In genomic region chr2:188527110-188527509, GRCh38 we compare ENCODE assay signal across 13 cellular contexts.
A peak's percentile ranks its signal among the peaks of the same experiment; 100 is the strongest.
DNase-seq lines count a peak whose midpoint lies in the region; ATAC-seq and TF ChIP-seq lines count a peak whose summit lies in the region.
"Had no signal": no experiment of that assay in that cellular context is flagged by ENCODE, and none has a peak within 500 bp of the region (broad histone marks: within the 10 kb centered on the region; RNA-seq: fewer than 3 reads in every experiment).

No MANE protein-coding gene starts in this region.

- TF ChIP-seq RAD21 in IMR-90 (IDR thresholded peaks at IDR 0.05; ENCODE audit: low read length) = no peak

- DNase-seq in IMR-90 (peak; percentile 19), left kidney (ENCODE audit: low read depth, low spot score) (peak; percentile 33), right lobe of liver (no peak), NCI-H1436 (lab: John Stamatoyannopoulos, UW) (no peak), thyroid gland (no peak)
- DNase-seq: activated naive CD8-positive, alpha-beta T cell treated with anti-CD3 and anti-CD28 coated beads, Interleukin-2, amount 50 U/mL, for 24 hours; NCI-H446 treated with DMSO at 0.1 percent for 48 hours; psoas muscle had no signal

- no TSS peak for BruUV-seq in IMR-90 (replicated peaks; lab: Mats Ljungman, UMichigan)

- H3K27ac ChIP-seq in IMR-90 (ENCODE audit: insufficient read depth, low read length) (peak overlapping the region; percentile 8; the same call in 1 of the 2 replicates), subcutaneous abdominal adipose tissue (ENCODE audit: low read depth, low read length) (peak overlapping the region; percentile 84), right lobe of liver (no peak overlapping the region), thyroid gland (no peak overlapping the region)
- H3K27ac ChIP-seq: HL-60, VCaP had no signal

- no peaks in the 10 kb centered on the region for H4K20me1 ChIP-seq in IMR-90 (ENCODE audit: insufficient read depth, low read length)

- H3K23ac ChIP-seq in IMR-90 (ENCODE audit: low read depth, low read length) = peak overlapping the region; percentile 69; the same call in 1 of the 2 replicates

- TF ChIP-seq POLR2A in IMR-90 (IDR thresholded peaks at IDR 0.05; ENCODE audit: low read depth, low read length) (no peak), right lobe of liver (IDR thresholded peaks at IDR 0.05) (no peak), thyroid gland (IDR thresholded peaks at IDR 0.05) (no peak)

- H4K8ac ChIP-seq in IMR-90 (ENCODE audit: low read depth in 2 of 2, low read length in 2 of 2) = peak overlapping the region in 1 of 2 experiments; percentile 23; a peak in 1 of 4 replicates

- peaks cover 3 to 9% of the 10 kb centered on the region in 2 experiments; a peak in 2 of 4 replicates for H3K79me1 ChIP-seq in IMR-90 (ENCODE audit: low read depth in 1 of 2, low read length in 2 of 2)

- H3K4me3 ChIP-seq in IMR-90 (ENCODE audit: insufficient read depth, low read depth, low read length) (no peak overlapping the region), subcutaneous abdominal adipose tissue (ENCODE audit: low read depth in 1 of 5, low read length in 5 of 5) (peak overlapping the region in 2 of 5 donors; percentile 35 to 37), right lobe of liver (no peak overlapping the region), thyroid gland (replicated peaks in 1 of 3) (no peak overlapping the region)
- H3K4me3 ChIP-seq: psoas muscle had no signal

- peaks cover 14% of the 10 kb centered on the region for H3K36me3 Mint-ChIP-seq in brain

- H2AFZ ChIP-seq in IMR-90 (replicated peaks; ENCODE audit: low read length, poor library complexity) = no peak overlapping the region

- H2BK5ac ChIP-seq in IMR-90 (ENCODE audit: low read depth, low read length, poor library complexity, severe bottlenecking) = peak overlapping the region; percentile 25

- H4K91ac ChIP-seq in IMR-90 (ENCODE audit: insufficient read depth, low read depth, low read length) = 0 out of 2 replicates have a peak overlapping the region, but pooled peaks have one; percentile 3

- H2BK20ac ChIP-seq in IMR-90 (ENCODE audit: low read depth, low read length) = 0 out of 2 replicates have a peak overlapping the region, but pooled peaks have one; percentile 31

- H2BK15ac ChIP-seq in IMR-90 (ENCODE audit: low read depth, low read length) = no peak overlapping the region; the same call in 2 of the 3 replicates

- H3K9ac ChIP-seq in IMR-90 (ENCODE audit: low read depth, low read length) (peak overlapping the region; percentile 38; the same call in 1 of the 2 replicates), subcutaneous abdominal adipose tissue (ENCODE audit: low read length in 5 of 5) (peak overlapping the region in 2 of 5 donors; percentile 63 to 66)

- H3K9me3 Mint-ChIP-seq in brain = peaks cover 0 to 3% (median 0%) of the 10 kb centered on the region in 5 experiments
- H3K9me3 Mint-ChIP-seq: activated naive CD8-positive, alpha-beta T cell treated with anti-CD3 and anti-CD28 coated beads, Interleukin-2, amount 50 U/mL, for 24 hours; stimulated activated naive CD8-positive, alpha-beta T cell treated with anti-CD3 and anti-CD28 coated beads, Interleukin-15, Interleukin-2, amounts not matched to agents 100 ng/mL and 50 ng/mL, for 24 hours had no signal

- H3K4me3 Mint-ChIP-seq in brain = peak overlapping the region; percentile 23 to 75 (median 48)
- H3K4me3 Mint-ChIP-seq: activated naive CD8-positive, alpha-beta T cell treated with anti-CD3 and anti-CD28 coated beads, Interleukin-2, amount 50 U/mL, for 24 hours; stimulated activated naive CD8-positive, alpha-beta T cell treated with anti-CD3 and anti-CD28 coated beads, Interleukin-15, Interleukin-2, amounts not matched to agents 100 ng/mL and 50 ng/mL, for 24 hours had no signal

- H3K56ac ChIP-seq in IMR-90 (ENCODE audit: extremely low read depth, insufficient read depth, low read length) = no peak overlapping the region

- POLR2A ChIA-PET in IMR-90 (lab: Charles Lee; ENCODE audit: unreplicated experiment) = no interaction called here

- H3K4me1 Mint-ChIP-seq in brain = peaks cover 20% of the 10 kb centered on the region
- H3K4me1 Mint-ChIP-seq: activated naive CD8-positive, alpha-beta T cell treated with anti-CD3 and anti-CD28 coated beads, Interleukin-2, amount 50 U/mL, for 24 hours had no signal

- intact Hi-C loops in IMR-90 (cut with micrococcal nuclease) (loop anchor here (5.0 to 10.0 kb wide), 2 partner anchors 130 to 648 kb away; partner anchors contain the start of gene COL5A2), right lobe of liver (cut with DNase I) (no loop called here), thyroid gland (cut with DNase I) (loop anchor here (5.0 to 10.0 kb wide), 2 partner anchors 460 to 888 kb away; no protein-coding TSS in a partner anchor)

- dilution Hi-C loops in IMR-90 (cut with HindIII; ENCODE audit: low sequenced_read_pairs, unreplicated experiment) = no loop called here

- H3K9me3 ChIP-seq in IMR-90 (ENCODE audit: control insufficient read depth, insufficient read depth, low read length) (peaks cover 3% of the 10 kb centered on the region), subcutaneous abdominal adipose tissue (ENCODE audit: control insufficient read depth in 5 of 5, low read length in 5 of 5) (peaks cover 0 to 9% (median 0%) of the 10 kb centered on the region in 5 donors), right lobe of liver (no peaks in the 10 kb centered on the region), thyroid gland (no peaks in the 10 kb centered on the region)
- H3K9me3 ChIP-seq: psoas muscle had no signal

- WGBS in IMR-90 (ENCODE audit: extremely low coverage in 2 of 2, insufficient read length in 1 of 2), 2 experiments = no CpG with 5 or more reads among the region's 1 CpG
- WGBS in right lobe of liver (ENCODE audit: insufficient coverage, low coverage, low lambda C conversion rate, missing lambda C conversion rate) = 36% methylated on average over 1 of the region's 1 CpG
- WGBS in thyroid gland, 2 donors = 63 to 72% methylated on average over 1 of the region's 1 CpG

- H3K36me3 ChIP-seq in IMR-90 (ENCODE audit: control insufficient read depth, insufficient read depth, low read length) (peaks cover 2% of the 10 kb centered on the region; the same call in 1 of the 2 replicates), subcutaneous abdominal adipose tissue (ENCODE audit: control insufficient read depth in 5 of 5, insufficient read depth in 5 of 5, low read length in 5 of 5) (no peaks in the 10 kb centered on the region), right lobe of liver (no peaks in the 10 kb centered on the region), thyroid gland (no peaks in the 10 kb centered on the region)

- CTCF ChIA-PET in IMR-90 (lab: Yijun Ruan, JAX) = no interaction called here

- no peak overlapping the region for H2AK9ac ChIP-seq in IMR-90 (replicated peaks; ENCODE audit: low read depth, low read length, poor library complexity)

- H3K27me3 Mint-ChIP-seq in brain = no peaks in the 10 kb centered on the region
- H3K27me3 Mint-ChIP-seq: activated naive CD8-positive, alpha-beta T cell treated with anti-CD3 and anti-CD28 coated beads, Interleukin-2, amount 50 U/mL, for 24 hours; stimulated activated naive CD8-positive, alpha-beta T cell treated with anti-CD3 and anti-CD28 coated beads, Interleukin-15, Interleukin-2, amounts not matched to agents 100 ng/mL and 50 ng/mL, for 24 hours had no signal

- peak overlapping the region; percentile 71; the same call in 1 of the 2 replicates for H3K18ac ChIP-seq in IMR-90 (ENCODE audit: low read depth, low read length)

- no peak overlapping the region; the same call in 1 of the 2 replicates for H2AK5ac ChIP-seq in IMR-90 (ENCODE audit: low read depth, low read length)

- H3K4me2 ChIP-seq in IMR-90 (ENCODE audit: low read depth, low read length) = no peak overlapping the region

- peak; percentile 61; the same call in 1 of the 2 replicates for ATAC-seq in IMR-90 (ENCODE audit: low read depth)
- no peak for ATAC-seq in right lobe of liver
- ATAC-seq: activated naive CD8-positive, alpha-beta T cell treated with anti-CD3 and anti-CD28 coated beads, Interleukin-2, amount 50 U/mL, for 24 hours; psoas muscle had no signal

- peak overlapping the region; percentile 62; the same call in 1 of the 2 replicates for H4K5ac ChIP-seq in IMR-90 (ENCODE audit: low read depth, low read length)

- H3K4ac ChIP-seq in IMR-90 (ENCODE audit: low read depth, low read length) = peak overlapping the region; percentile 26; the same call in 1 of the 2 replicates

- H3K27me3 ChIP-seq in IMR-90 (ENCODE audit: control insufficient read depth, insufficient read depth, low read length) (no peaks in the 10 kb centered on the region), subcutaneous abdominal adipose tissue (ENCODE audit: control insufficient read depth in 5 of 5, insufficient read depth in 4 of 5, low read length in 5 of 5) (no peaks in the 10 kb centered on the region), right lobe of liver (no peaks in the 10 kb centered on the region), thyroid gland (no peaks in the 10 kb centered on the region)

- in situ Hi-C loops in IMR-90 (cut with MboI; ENCODE audit: low sequenced_read_pairs) = loop anchor here (5.0 kb wide), 1 partner anchor 455 kb away; no protein-coding TSS in a partner anchor

- H3K27ac Mint-ChIP-seq in brain = peak overlapping the region in 4 of 5 experiments; percentile 5 to 91 (median 86)
- H3K27ac Mint-ChIP-seq: activated naive CD8-positive, alpha-beta T cell treated with anti-CD3 and anti-CD28 coated beads, Interleukin-2, amount 50 U/mL, for 24 hours; stimulated activated naive CD8-positive, alpha-beta T cell treated with anti-CD3 and anti-CD28 coated beads, Interleukin-15, Interleukin-2, amounts not matched to agents 100 ng/mL and 50 ng/mL, for 24 hours had no signal

- H3K4me1 ChIP-seq in IMR-90 (ENCODE audit: control insufficient read depth, insufficient read depth, low read length) = peaks cover 2% of the 10 kb centered on the region; the same call in 1 of the 2 replicates
- peaks cover 0 to 18% (median 10%) of the 10 kb centered on the region in 5 donors for H3K4me1 ChIP-seq in subcutaneous abdominal adipose tissue (ENCODE audit: control insufficient read depth in 5 of 5, insufficient read depth in 5 of 5, low read length in 5 of 5)
- no peaks in the 10 kb centered on the region for H3K4me1 ChIP-seq in right lobe of liver
- H3K4me1 ChIP-seq in thyroid gland = no peaks in the 10 kb centered on the region
- H3K4me1 ChIP-seq: psoas muscle had no signal

- no peaks in the 10 kb centered on the region for H3K9me1 ChIP-seq in IMR-90 (ENCODE audit: insufficient read depth, low read length)

- peak overlapping the region; percentile 13; the same call in 1 of the 2 replicates for H2BK120ac ChIP-seq in IMR-90 (ENCODE audit: low read depth, low read length)

- TF ChIP-seq CTCF in IMR-90 (conservative IDR thresholded peaks at IDR 0.05; ENCODE audit: low read depth, low read length) (no peak), brain (conservative IDR thresholded peaks at IDR 0.05) (no peak), right lobe of liver (IDR thresholded peaks at IDR 0.05) (no peak), thyroid gland (IDR thresholded peaks at IDR 0.05) (no peak)

- H3K14ac ChIP-seq in IMR-90 (replicated peaks; ENCODE audit: low read depth, low read length) = no peak overlapping the region

TF ChIP-seq in IMR-90, 13 proteins besides CTCF, POLR2A, EP300 and RAD21 (continues in another document):
- no peak for TF ChIP-seq MAFK (IDR thresholded peaks at IDR 0.05; ENCODE audit: low read depth, low read length)

Comparison
In these comparisons a context has a peak if more than half of its experiments do, and no peak if none do; other contexts are left out.
1. DNase-seq: peak in IMR-90 (single experiment) and left kidney (single experiment); none in right lobe of liver (0 of 3), NCI-H1436 (single experiment) and thyroid gland (0 of 2).
2. H3K27ac ChIP-seq: peak in IMR-90 (single experiment) and subcutaneous abdominal adipose tissue (single experiment); none in right lobe of liver (0 of 3) and thyroid gland (0 of 3).
3. intact Hi-C loops: an anchor here in IMR-90 (5.0 to 10.0 kb wide) and thyroid gland (5.0 to 10.0 kb wide); none called in right lobe of liver.